ENCODE assay signal across 8 cellular contexts in the genomic region with DNA sequence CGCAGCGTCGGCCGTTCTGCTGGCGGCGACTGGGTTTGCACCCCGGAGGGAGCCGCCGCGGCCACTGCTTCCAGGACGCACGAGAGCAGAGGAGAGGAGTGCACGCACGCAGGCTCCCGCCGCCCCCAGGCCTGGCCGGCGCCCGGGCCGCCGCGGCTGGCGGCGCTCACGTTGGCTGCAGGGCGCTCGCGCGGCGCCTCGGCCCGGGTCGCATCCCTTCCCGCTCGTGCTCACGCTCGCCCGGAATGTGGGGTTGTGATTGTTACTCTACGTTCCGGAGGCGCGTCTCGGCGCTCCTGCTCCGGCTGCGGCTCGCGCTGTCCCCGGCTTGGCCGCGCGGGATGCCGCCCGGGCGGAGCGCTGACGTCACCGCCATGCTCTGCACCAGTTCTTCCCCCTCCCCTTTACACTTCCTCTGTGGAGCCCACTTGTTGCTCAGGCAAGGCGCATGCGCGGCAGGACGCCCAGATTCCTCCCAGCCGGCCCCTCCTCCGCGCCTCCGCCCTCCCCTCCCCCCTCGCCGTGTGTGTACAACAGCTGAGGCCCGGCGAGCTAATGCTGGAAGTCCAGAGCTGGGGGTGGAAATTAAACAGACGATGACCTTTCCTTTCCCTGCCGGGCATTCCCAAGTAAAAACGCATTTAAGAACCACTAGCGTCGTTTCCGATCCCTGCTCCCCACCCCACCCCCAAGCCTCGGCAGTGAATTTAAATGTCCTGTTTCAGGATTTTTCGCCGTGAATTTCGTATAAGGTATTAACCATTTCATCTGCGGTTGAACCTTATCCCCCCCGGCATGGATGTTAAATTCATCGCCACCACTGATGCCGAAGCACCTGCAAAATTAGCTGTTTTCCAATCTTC. TPM values are rescaled to one million over a fixed set of nuclear protein-coding genes. Genes with fewer than 3 reads are reported as not detected.
DNase-seq lines count a peak whose midpoint lies in the region; ATAC-seq and TF ChIP-seq lines count a peak whose summit lies in the region.

A gene (minus strand): TSS at position 325 of the 863 bp plus-strand sequence. CDS start 916 bp downstream, outside the sequence.

- DNase-seq in NCI-H187 (lab: John Stamatoyannopoulos, UW) (peak; percentile 98 to 99), T-helper 17 cell (peak; percentile 89 to 91 (median 90)), amniotic stem cell (lab: John Stamatoyannopoulos, UW) (peak; percentile 87), heart right ventricle (peak; percentile 99 to 100), progenitor cell of endocrine pancreas (ENCODE audit: low spot score, unreplicated experiment) (peak; percentile 96), ureter (ENCODE audit: low spot score) (peak; percentile 100)

- H3K9me3 ChIP-seq in T-helper 17 cell (ENCODE audit: control insufficient read depth, low read length, poor library complexity, severe bottlenecking) (no peaks in the 10 kb centered on the region), heart right ventricle (no peaks in the 10 kb centered on the region)

- ATAC-seq in GM18502 (IDR thresholded peaks at IDR 0.05; ENCODE audit: poor library complexity, unreplicated experiment) (peak; percentile 76), HG02943 (IDR thresholded peaks at IDR 0.05; ENCODE audit: low read depth, unreplicated experiment) (peak; percentile 75), T-helper 17 cell (peak; percentile 74), heart right ventricle (peak; percentile 66 to 80 (median 77))

- H3K4me3 ChIP-seq in heart right ventricle, result peak within 1 kb of the TSS; percentile 72 to 98 (median 85)

- H3K4me3 Mint-ChIP-seq in T-helper 17 cell, result peak within 1 kb of the TSS; percentile 98
- H3K4me3 Mint-ChIP-seq in progenitor cell of endocrine pancreas (ENCODE audit: low read depth), result peak within 1 kb of the TSS; percentile 75

- peaks cover 27 to 76% (median 72%) of the 10 kb centered on the region in 9 donors for H3K4me1 ChIP-seq in heart right ventricle

- TF ChIP-seq CTCF in heart right ventricle (IDR thresholded peaks at IDR 0.05) (no peak), progenitor cell of endocrine pancreas (IDR thresholded peaks at IDR 0.05; ENCODE audit: unreplicated experiment) (no peak)

- H3K9me3 Mint-ChIP-seq in progenitor cell of endocrine pancreas (ENCODE audit: low read depth), result no peaks in the 10 kb centered on the region

- WGBS in heart right ventricle, 2 donors, result 0% methylated on average over 76 to 79 of the region's 84 CpGs

- H3K27me3 ChIP-seq in heart right ventricle, result no peaks in the 10 kb centered on the region

- peaks cover 37% of the 10 kb centered on the region for H3K4me1 Mint-ChIP-seq in T-helper 17 cell
- peaks cover 45% of the 10 kb centered on the region for H3K4me1 Mint-ChIP-seq in progenitor cell of endocrine pancreas (ENCODE audit: low read depth)

- H3K27ac ChIP-seq in heart right ventricle, result peak within 1 kb of the TSS; percentile 99 to 100 (median 100)

- H3K36me3 Mint-ChIP-seq in T-helper 17 cell (ENCODE audit: low read depth) (peaks cover 3% of the 10 kb centered on the region), progenitor cell of endocrine pancreas (ENCODE audit: insufficient read depth) (peaks cover 3% of the 10 kb centered on the region)

- peaks cover 0 to 27% (median 0%) of the 10 kb centered on the region in 9 donors for H3K36me3 ChIP-seq in heart right ventricle

- H3K27me3 Mint-ChIP-seq in T-helper 17 cell (no peaks in the 10 kb centered on the region), progenitor cell of endocrine pancreas (no peaks in the 10 kb centered on the region)

- H3K27ac Mint-ChIP-seq in T-helper 17 cell (peak within 1 kb of the TSS; percentile 96), progenitor cell of endocrine pancreas (peak within 1 kb of the TSS; percentile 98)

- intact Hi-C loops in heart right ventricle (cut with DNase I), result loop anchor here (1.0 to 10.0 kb wide), 12 partner anchors 12 to 114 kb away; a partner anchor contains a TSS

RNA-seq across cellular contexts. Expression of the gene that starts here (rescaled TPM):
- total RNA-seq in T-helper 17 cell (10 to 100 TPM; 41.9 to 51.7 TPM), heart right ventricle (10 to 100 TPM; 25.1 to 66.6 (median 36.4) TPM), progenitor cell of endocrine pancreas (51.1 and 56.2 TPM in 2 replicates), ureter (77.2 TPM)
- polyA plus RNA-seq in heart right ventricle, result 10 to 100 TPM in 1 of 2 donors, 1 to 10 TPM in 1; 6.6 to 15.4 TPM

Comparison
In these comparisons a context has a peak if more than half of its experiments do, and no peak if none do; other contexts are left out.
1. Peak in every context shown above with its lines: DNase-seq, ATAC-seq, H3K4me3 ChIP-seq and H3K27ac ChIP-seq.